Comparison of ENCODE assay signal across 8 cellular contexts in the genomic region with DNA sequence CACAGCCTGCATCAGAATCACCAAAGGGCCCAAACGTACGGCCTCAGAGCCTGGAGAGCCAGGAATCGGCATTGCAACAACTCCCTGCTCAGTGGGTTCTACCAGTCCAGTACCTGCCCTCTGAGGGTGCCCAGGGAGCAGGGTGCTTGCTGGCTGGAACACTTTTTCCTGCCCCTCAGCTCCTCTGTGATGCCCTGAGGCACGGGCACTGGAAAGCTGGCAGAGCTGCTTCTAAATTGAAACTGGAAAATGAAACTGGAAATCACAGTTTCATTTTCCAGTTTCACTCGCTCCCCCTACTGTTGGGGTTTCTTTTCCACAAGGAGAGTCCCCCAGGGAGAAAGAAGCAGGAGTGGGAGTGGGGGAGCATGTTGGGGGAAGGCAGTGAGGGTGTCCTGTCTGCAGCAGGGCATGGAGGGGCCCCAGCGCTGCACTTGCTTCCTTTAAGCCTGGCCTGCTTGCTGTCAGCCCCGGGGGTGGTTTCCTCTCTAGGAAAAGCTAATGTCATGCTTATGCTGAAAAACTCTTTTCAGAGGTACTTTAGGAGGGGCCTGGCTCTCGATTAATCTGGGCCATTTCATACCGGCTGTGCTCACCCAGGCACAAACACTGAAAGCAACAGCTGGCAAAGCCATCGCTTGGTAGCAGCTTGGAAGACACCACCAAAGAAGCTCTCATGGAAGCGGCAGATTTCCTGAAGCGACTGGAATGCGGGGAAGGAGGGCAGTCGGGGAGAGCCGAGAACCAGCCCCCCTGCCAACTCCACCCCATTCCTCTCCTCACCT. TPM values are rescaled to one million over a fixed set of nuclear protein-coding genes. Genes with fewer than 3 reads are reported as not detected.
DNase-seq lines count a peak whose midpoint lies in the region; ATAC-seq, FAIRE-seq and TF ChIP-seq lines count a peak whose summit lies in the region.

No MANE protein-coding gene starts in this region.

- no peaks in the 10 kb centered on the region for H3K36me3 ChIP-seq in small intestine (ENCODE audit: control insufficient read depth in 2 of 2, insufficient read depth in 2 of 2, low read length in 2 of 2)

- 16 to 25% (median 16%) methylated on average over 15 of the region's 15 CpGs for WGBS in small intestine, 3 donors

- H3K27ac Mint-ChIP-seq in T-helper 17 cell = peak overlapping the region; percentile 100

- H3K4me1 Mint-ChIP-seq in T-helper 17 cell = peaks cover 83% of the 10 kb centered on the region

- no peaks in the 10 kb centered on the region for H3K27me3 ChIP-seq in small intestine (ENCODE audit: control insufficient read depth in 2 of 2, insufficient read depth in 2 of 2, low read length in 2 of 2)

- peaks cover 3% of the 10 kb centered on the region for H3K36me3 Mint-ChIP-seq in T-helper 17 cell (ENCODE audit: low read depth)

- no peak for DNase-seq in activated CD4-positive, CD25-positive, alpha-beta regulatory T cell (lab: John Stamatoyannopoulos, UW)
- peak in 1 of 3 donors; percentile 12 for DNase-seq in T-helper 17 cell
- DNase-seq in fibroblast of pulmonary artery (ENCODE audit: low read depth) = no peak
- peak; percentile 77 for DNase-seq in small intestine
- no peak for DNase-seq in NCI-H2227 treated with DMSO at 0.1 percent for 48 hours (lab: John Stamatoyannopoulos, UW)
- DNase-seq in islet precursor cell = no peak

- no peaks in the 10 kb centered on the region for H3K27me3 Mint-ChIP-seq in T-helper 17 cell

- ATAC-seq in activated CD4-positive, CD25-positive, alpha-beta regulatory T cell treated with anti-CD3 and anti-CD28 coated beads, Interleukin-2, amount 50 U/mL, for 24 hours = peak; percentile 27 to 41
- peak; percentile 21 for ATAC-seq in T-helper 17 cell
- ATAC-seq in GM18867 (IDR thresholded peaks at IDR 0.05; ENCODE audit: unreplicated experiment) = no peak

- peak overlapping the region; percentile 75 to 82 for H3K27ac ChIP-seq in small intestine (ENCODE audit: low read depth in 1 of 2, low read length in 1 of 2)

- H3K9me3 ChIP-seq in T-helper 17 cell (ENCODE audit: control insufficient read depth, low read length, poor library complexity, severe bottlenecking) = no peaks in the 10 kb centered on the region
- H3K9me3 ChIP-seq in small intestine (ENCODE audit: control insufficient read depth, low read depth) = no peaks in the 10 kb centered on the region

- H3K4me3 ChIP-seq in fibroblast of pulmonary artery (replicated peaks; ENCODE audit: low read depth, low read length) (no peak overlapping the region), small intestine (ENCODE audit: low read depth in 1 of 2, low read length in 2 of 2) (no peak overlapping the region)

- peak overlapping the region; percentile 85 for H3K4me3 Mint-ChIP-seq in T-helper 17 cell

- peaks cover 31 to 50% of the 10 kb centered on the region in 2 donors for H3K4me1 ChIP-seq in small intestine (ENCODE audit: control insufficient read depth in 2 of 2, insufficient read depth in 1 of 2, low read depth in 1 of 2, low read length in 1 of 2)

- no peak for FAIRE-seq in small intestine (lab: Jason Lieb, UNC)

- TF ChIP-seq CTCF in fibroblast of pulmonary artery (IDR thresholded peaks at IDR 0.05; ENCODE audit: low read length, missing control alignments) = peak; percentile 15

RNA-seq across cellular contexts. Expression of gene IRF1, which starts 26.2 kb away (rescaled TPM):
- total RNA-seq in T-helper 17 cell = 100 to 1,000 TPM; 590 to 639 TPM
- polyA plus RNA-seq in small intestine = 10 to 100 TPM; 51.7 to 64.1 (median 54.0) TPM
